Comparison of ENCODE assay signal across 23 cellular contexts in the genomic region with DNA sequence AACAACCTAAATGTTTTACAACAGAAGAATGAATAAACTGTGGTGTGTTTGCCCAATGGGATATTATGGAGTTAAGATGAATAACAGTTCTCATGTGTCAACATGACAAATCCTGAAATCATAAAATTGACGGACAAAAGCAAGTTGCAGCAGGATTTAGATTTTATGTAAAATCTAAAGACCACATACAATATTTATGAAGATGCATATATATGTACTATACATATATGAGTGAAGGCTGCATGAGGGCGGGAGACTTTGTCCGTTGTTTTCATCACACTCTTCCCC.
"Had no signal": no experiment of that assay in that cellular context is flagged by ENCODE, and none has a peak within 500 bp of the region (broad histone marks: within the 10 kb centered on the region; RNA-seq: fewer than 3 reads in every experiment).

No MANE protein-coding gene starts in this region.

- H3K4me3 ChIP-seq: coronary artery, esophagus squamous epithelium, left lung, neural progenitor cell, right lobe of liver, thyroid gland, vagina had no signal

- H3K4me1 Mint-ChIP-seq: naive thymus-derived CD4-positive, alpha-beta T cell; stimulated activated naive CD8-positive, alpha-beta T cell treated with anti-CD3 and anti-CD28 coated beads, Interleukin-15, amount 100 ng/mL, for 72 hours had no signal

- H3K4me3 Mint-ChIP-seq: naive thymus-derived CD4-positive, alpha-beta T cell; nephron; neural progenitor cell; stimulated activated naive CD8-positive, alpha-beta T cell treated with anti-CD3 and anti-CD28 coated beads, Interleukin-15, amount 100 ng/mL, for 72 hours had no signal

- ATAC-seq: left lung; naive thymus-derived CD4-positive, alpha-beta T cell; stimulated activated naive CD8-positive, alpha-beta T cell treated with anti-CD3 and anti-CD28 coated beads, Interleukin-15, amount 100 ng/mL, for 72 hours had no signal

- H3K27me3 ChIP-seq: neural progenitor cell, right lobe of liver, thyroid gland, vagina had no signal

- DNase-seq: dermis blood vessel endothelial cell; effector memory CD4-positive, alpha-beta T cell; erythroblast; esophagus squamous epithelium; head of caudate nucleus; mesendoderm; midbrain; naive thymus-derived CD4-positive, alpha-beta T cell; right lobe of liver; small intestine; stimulated activated CD4-positive, alpha-beta T cell treated with anti-CD3 and anti-CD28 coated beads, Interleukin-15, amount 100 ng/mL, for 24 hours; stimulated activated CD4-positive, alpha-beta T cell treated with anti-CD3 and anti-CD28 coated beads, Interleukin-4, amount 100 ng/mL, for 1 hour; stimulated activated CD8-positive, alpha-beta memory T cell treated with anti-CD3 and anti-CD28 coated beads, Interleukin-4, amount 100 ng/mL, for 48 hours; stimulated activated naive CD4-positive, alpha-beta T cell; stimulated activated naive CD8-positive, alpha-beta T cell treated with anti-CD3 and anti-CD28 coated beads, Interleukin-15, amount 100 ng/mL, for 72 hours; thyroid gland had no signal

- H3K9ac ChIP-seq: neural progenitor cell, parathyroid adenoma had no signal

- H3K4me2 ChIP-seq: neural progenitor cell had no signal

- H2AFZ ChIP-seq: neural progenitor cell, parathyroid adenoma had no signal

- H3K27ac Mint-ChIP-seq: naive thymus-derived CD4-positive, alpha-beta T cell; nephron; neural progenitor cell; progenitor cell of endocrine pancreas; stimulated activated naive CD8-positive, alpha-beta T cell treated with anti-CD3 and anti-CD28 coated beads, Interleukin-15, amount 100 ng/mL, for 72 hours had no signal

- H3K27ac ChIP-seq: coronary artery, esophagus squamous epithelium, left lung, neural progenitor cell, parathyroid adenoma, right lobe of liver, thyroid gland, vagina had no signal

- H3K9me3 Mint-ChIP-seq: naive thymus-derived CD4-positive, alpha-beta T cell; nephron; neural progenitor cell; stimulated activated naive CD8-positive, alpha-beta T cell treated with anti-CD3 and anti-CD28 coated beads, Interleukin-15, amount 100 ng/mL, for 72 hours had no signal

- H3K36me3 Mint-ChIP-seq: naive thymus-derived CD4-positive, alpha-beta T cell; neural progenitor cell had no signal

- H3K36me3 ChIP-seq: esophagus squamous epithelium, left lung, neural progenitor cell, right lobe of liver, thyroid gland, vagina had no signal

- H3K4me1 ChIP-seq: left lung, parathyroid adenoma, right lobe of liver, thyroid gland, vagina had no signal

- H3K9me3 ChIP-seq: esophagus squamous epithelium, left lung, right lobe of liver, thyroid gland, vagina had no signal

- H3K79me2 ChIP-seq: parathyroid adenoma had no signal
